ENCODE assay signal across 10 cellular contexts in the genomic region with DNA sequence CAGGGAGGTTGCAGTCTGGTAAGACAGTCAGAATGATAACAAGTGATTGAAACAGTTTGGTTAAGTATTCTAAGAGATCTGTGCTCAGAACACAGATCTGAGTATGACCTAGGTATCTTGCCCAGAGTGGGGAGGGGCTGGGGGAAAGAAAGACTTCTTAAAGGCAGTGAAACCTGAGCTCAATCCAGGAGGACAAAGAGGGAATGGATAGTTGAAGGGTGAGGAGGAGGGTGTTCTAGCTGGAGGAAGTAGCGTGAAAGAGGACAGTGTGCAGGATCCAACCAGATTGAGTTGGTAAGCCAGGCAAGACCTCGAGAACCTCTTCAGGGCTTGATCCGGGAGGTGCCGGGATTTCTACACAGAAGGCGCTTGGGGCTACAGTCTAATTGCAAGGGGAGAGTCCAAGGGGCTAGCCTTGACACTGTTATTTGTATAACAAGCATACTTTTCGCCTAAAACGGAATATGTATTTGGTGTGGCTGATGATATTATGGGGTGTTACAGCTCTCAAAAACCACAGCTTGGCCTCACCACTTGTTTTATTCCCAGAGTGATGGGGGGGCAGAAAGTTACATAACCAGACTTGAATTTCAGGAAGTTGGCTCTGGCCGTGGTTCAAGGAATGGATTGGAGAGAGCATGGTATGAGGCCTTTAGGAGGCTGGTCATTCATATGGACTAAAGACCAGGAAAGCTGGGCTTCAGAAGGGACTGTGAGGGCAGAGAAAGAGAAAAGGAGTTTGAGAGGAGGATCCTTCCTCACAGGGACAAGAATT. TPM values are rescaled to one million over a fixed set of nuclear protein-coding genes. Genes with fewer than 3 reads are reported as not detected.
DNase-seq lines count a peak whose midpoint lies in the region.
"Had no signal": no experiment of that assay in that cellular context is flagged by ENCODE, and none has a peak within 500 bp of the region (broad histone marks: within the 10 kb centered on the region; RNA-seq: fewer than 3 reads in every experiment).

No MANE protein-coding gene starts in this region.

- no peaks in the 10 kb centered on the region for H3K9me3 ChIP-seq in thymus (ENCODE audit: control insufficient read depth)

- intact Hi-C loops in activated naive CD4-positive, alpha-beta T cell treated with anti-CD3 and anti-CD28 coated beads for 36 hours (cut with micrococcal nuclease), result no loop called here
- intact Hi-C loops in activated T-helper 2 cell treated with anti-CD3 and anti-CD28 coated beads, Interferon-gamma antibody, Interleukin-2, Interleukin-4, amounts not matched to agents 10 μg/mL and 5 μg/mL and 100 μg/mL, durations not matched to agents 14 hours and 24 hours and 36 hours (cut with micrococcal nuclease), result no loop called here

- H3K36me3 ChIP-seq in thymus (ENCODE audit: control insufficient read depth, insufficient read depth), result peaks cover 44% of the 10 kb centered on the region

- peaks cover 1% of the 10 kb centered on the region for H3K36me3 Mint-ChIP-seq in activated naive CD4-positive, alpha-beta T cell treated with anti-CD3 and anti-CD28 coated beads for 36 hours (ENCODE audit: low read depth)
- H3K36me3 Mint-ChIP-seq in activated T-helper 2 cell treated with anti-CD3 and anti-CD28 coated beads, Interferon-gamma antibody, Interleukin-2, Interleukin-4, amounts not matched to agents 10 μg/mL and 5 μg/mL and 100 μg/mL, durations not matched to agents 14 hours and 24 hours and 36 hours (ENCODE audit: low read depth), result peaks cover 50% of the 10 kb centered on the region
- H3K36me3 Mint-ChIP-seq in immature natural killer cell, result peaks cover 0 to 11% (median 4%) of the 10 kb centered on the region in 3 donors

- peaks cover 54% of the 10 kb centered on the region for H3K4me1 ChIP-seq in thymus (ENCODE audit: control insufficient read depth, insufficient read depth, low read length)

- no peaks in the 10 kb centered on the region for H3K27me3 Mint-ChIP-seq in activated naive CD4-positive, alpha-beta T cell treated with anti-CD3 and anti-CD28 coated beads for 36 hours (ENCODE audit: low read depth)
- H3K27me3 Mint-ChIP-seq in activated T-helper 2 cell treated with anti-CD3 and anti-CD28 coated beads, Interferon-gamma antibody, Interleukin-2, Interleukin-4, amounts not matched to agents 10 μg/mL and 5 μg/mL and 100 μg/mL, durations not matched to agents 14 hours and 24 hours and 36 hours (ENCODE audit: low read depth), result no peaks in the 10 kb centered on the region
- H3K27me3 Mint-ChIP-seq in immature natural killer cell (ENCODE audit: low read depth in 3 of 3), result peaks cover 0 to 5% (median 2%) of the 10 kb centered on the region in 3 donors

- peaks cover 82% of the 10 kb centered on the region for H3K4me1 Mint-ChIP-seq in activated naive CD4-positive, alpha-beta T cell treated with anti-CD3 and anti-CD28 coated beads for 36 hours (ENCODE audit: low read depth)
- H3K4me1 Mint-ChIP-seq in activated T-helper 2 cell treated with anti-CD3 and anti-CD28 coated beads, Interferon-gamma antibody, Interleukin-2, Interleukin-4, amounts not matched to agents 10 μg/mL and 5 μg/mL and 100 μg/mL, durations not matched to agents 14 hours and 24 hours and 36 hours (ENCODE audit: low read depth), result peaks cover 62% of the 10 kb centered on the region
- peaks cover 25 to 86% of the 10 kb centered on the region in 2 donors for H3K4me1 Mint-ChIP-seq in immature natural killer cell

- H3K9me3 Mint-ChIP-seq in activated naive CD4-positive, alpha-beta T cell treated with anti-CD3 and anti-CD28 coated beads for 36 hours, result no peaks in the 10 kb centered on the region
- no peaks in the 10 kb centered on the region for H3K9me3 Mint-ChIP-seq in activated T-helper 2 cell treated with anti-CD3 and anti-CD28 coated beads, Interferon-gamma antibody, Interleukin-2, Interleukin-4, amounts not matched to agents 10 μg/mL and 5 μg/mL and 100 μg/mL, durations not matched to agents 14 hours and 24 hours and 36 hours
- H3K9me3 Mint-ChIP-seq in immature natural killer cell, result no peaks in the 10 kb centered on the region

- 56% methylated on average over 8 of the region's 8 CpGs for WGBS in thymus

- H3K27ac Mint-ChIP-seq in activated naive CD4-positive, alpha-beta T cell treated with anti-CD3 and anti-CD28 coated beads for 36 hours, result peak overlapping the region; percentile 64
- peak overlapping the region; percentile 77 for H3K27ac Mint-ChIP-seq in activated T-helper 2 cell treated with anti-CD3 and anti-CD28 coated beads, Interferon-gamma antibody, Interleukin-2, Interleukin-4, amounts not matched to agents 10 μg/mL and 5 μg/mL and 100 μg/mL, durations not matched to agents 14 hours and 24 hours and 36 hours
- H3K27ac Mint-ChIP-seq in immature natural killer cell, result peak overlapping the region; percentile 92 to 98 (median 96)

- DNase-seq in activated naive CD4-positive, alpha-beta T cell treated with anti-CD3 and anti-CD28 coated beads for 36 hours, result peak; percentile 23
- no peak for DNase-seq in activated naive CD4-positive, alpha-beta T cell treated with anti-CD3 and anti-CD28 coated beads, Interleukin-2, amount 50 U/mL, for 16 hours
- no peak for DNase-seq in activated T-helper 2 cell treated with anti-CD3 and anti-CD28 coated beads, Interferon-gamma antibody, Interleukin-2, Interleukin-4, amounts not matched to agents 10 μg/mL and 5 μg/mL and 100 μg/mL, durations not matched to agents 14 hours and 24 hours and 36 hours (ENCODE audit: low spot score)
- peak in 1 of 3 donors; percentile 13 for DNase-seq in immature natural killer cell
- DNase-seq in central memory CD4-positive, alpha-beta T cell, result no peak
- no peak for DNase-seq in NCI-H2107 (lab: John Stamatoyannopoulos, UW)
- DNase-seq in iPS-NIHi7 (ENCODE audit: extremely low spot score), result no peak
- DNase-seq: activated CD4-positive, alpha-beta T cell treated with anti-CD3 and anti-CD28 coated beads, Interleukin-2, amount 50 U/mL, for 1 hour had no signal

- H3K4me3 Mint-ChIP-seq in activated naive CD4-positive, alpha-beta T cell treated with anti-CD3 and anti-CD28 coated beads for 36 hours, result no peak overlapping the region
- H3K4me3 Mint-ChIP-seq in activated T-helper 2 cell treated with anti-CD3 and anti-CD28 coated beads, Interferon-gamma antibody, Interleukin-2, Interleukin-4, amounts not matched to agents 10 μg/mL and 5 μg/mL and 100 μg/mL, durations not matched to agents 14 hours and 24 hours and 36 hours (ENCODE audit: low read depth), result peak overlapping the region; percentile 1
- peak overlapping the region; percentile 75 to 82 (median 80) for H3K4me3 Mint-ChIP-seq in immature natural killer cell

- no peak overlapping the region for H3K4me3 ChIP-seq in thymus (ENCODE audit: low read length)

- peak overlapping the region; percentile 70 for H3K27ac ChIP-seq in thymus (ENCODE audit: low read depth)

- no peaks in the 10 kb centered on the region for H3K27me3 ChIP-seq in thymus (ENCODE audit: control insufficient read depth, insufficient read depth)

- CTCF ChIA-PET in activated naive CD4-positive, alpha-beta T cell treated with anti-CD3 and anti-CD28 coated beads for 36 hours (lab: Charles Lee), result interaction anchor here (0.6 to 2.5 kb wide), 3 partner anchors 9 to 67 kb away, joined by 4 to 8 read pairs (median 7); no protein-coding TSS in a partner anchor

RNA-seq across cellular contexts. Expression of a gene that starts 19.1 kb away (rescaled TPM):
- total RNA-seq in activated naive CD4-positive, alpha-beta T cell treated with anti-CD3 and anti-CD28 coated beads for 36 hours, result 10 to 100 TPM; 27.3 to 27.9 TPM
- 84.9 and 91.9 TPM in 2 replicates for total RNA-seq in activated T-helper 2 cell treated with anti-CD3 and anti-CD28 coated beads, Interferon-gamma antibody, Interleukin-2, Interleukin-4, amounts not matched to agents 10 μg/mL and 5 μg/mL and 100 μg/mL, durations not matched to agents 14 hours and 24 hours and 36 hours
- polyA plus RNA-seq in immature natural killer cell, result 100 to 1,000 TPM in 2 of 3 donors, 10 to 100 TPM in 1; 96.2 to 179 (median 129) TPM
- 69.4 TPM for polyA plus RNA-seq in thymus
- polyA plus RNA-seq: BJ had no signal
